In the genomic region with DNA sequence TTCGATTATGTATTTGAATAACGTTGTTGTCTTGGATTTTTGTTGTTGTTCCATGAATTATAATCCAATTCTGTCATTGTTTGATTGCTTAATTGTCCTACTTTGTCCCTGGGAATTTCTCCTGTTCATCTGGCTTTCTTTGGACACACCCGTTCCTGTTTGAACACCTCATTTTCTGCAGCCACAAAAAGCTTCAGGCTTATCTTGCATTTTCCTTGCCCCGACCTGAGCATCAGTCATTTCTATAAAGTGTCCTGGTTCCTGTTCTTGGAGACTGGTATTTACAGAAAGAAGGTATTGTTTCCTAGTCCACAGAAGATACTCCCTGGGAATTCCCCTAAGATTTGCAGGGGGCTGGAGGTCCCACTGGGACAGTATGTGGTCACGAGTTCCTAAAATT, we compare ENCODE assay signal across 16 cellular contexts.
DNase-seq lines count a peak whose midpoint lies in the region; ATAC-seq and TF ChIP-seq lines count a peak whose summit lies in the region.
"Had no signal": no experiment of that assay in that cellular context is flagged by ENCODE, and none has a peak within 500 bp of the region (broad histone marks: within the 10 kb centered on the region; RNA-seq: fewer than 3 reads in every experiment).

No MANE protein-coding gene starts in this region.

- H3K4me3 Mint-ChIP-seq in activated CD8-positive, alpha-beta memory T cell treated with anti-CD3 and anti-CD28 coated beads, Interleukin-2, amount 10 ng/mL, durations not matched to agents 7 days and 5 days = no peak overlapping the region

- H3K4me1 ChIP-seq in PC-3 (ENCODE audit: insufficient read depth, low read length) = peaks cover 4% of the 10 kb centered on the region; the same call in 1 of the 2 replicates
- H3K4me1 ChIP-seq: BLaER1 had no signal

- no peak for TF ChIP-seq CTCF in PC-3 (conservative IDR thresholded peaks at IDR 0.05; ENCODE audit: low read depth, low read length)

- H3F3A ChIP-seq in PC-3 (ENCODE audit: low read length, unreplicated experiment) = no peaks in the 10 kb centered on the region

- no peak overlapping the region for H3K27ac ChIP-seq in PC-3 (ENCODE audit: low read length)
- H3K27ac ChIP-seq: BLaER1, GM23248 had no signal

- intact Hi-C loops in PC-3 (cut with micrococcal nuclease) = loop anchor here (2.0 kb wide), 1 partner anchor 89 kb away; no protein-coding TSS in a partner anchor

- no peaks in the 10 kb centered on the region for H3K36me3 ChIP-seq in PC-3 (ENCODE audit: low read depth, low read length)
- H3K36me3 ChIP-seq: BLaER1 had no signal

- POLR2A ChIA-PET in PC-3 (lab: Charles Lee; ENCODE audit: unreplicated experiment) = no interaction called here

- H3K9ac ChIP-seq in PC-3 (ENCODE audit: low read length) = no peak overlapping the region
- H3K9ac ChIP-seq: BLaER1, GM23248 had no signal

- H3K9me2 ChIP-seq in PC-3 (replicated peaks; ENCODE audit: low read length) = no peaks in the 10 kb centered on the region

- H3K27me3 Mint-ChIP-seq in activated CD8-positive, alpha-beta memory T cell treated with anti-CD3 and anti-CD28 coated beads, Interleukin-2, amount 10 ng/mL, durations not matched to agents 7 days and 5 days = no peaks in the 10 kb centered on the region
- H3K27me3 Mint-ChIP-seq: CD8-positive, alpha-beta memory T cell had no signal

- no peak overlapping the region for H3K4me3 ChIP-seq in PC-3 (ENCODE audit: low read length)
- H3K4me3 ChIP-seq: BLaER1, GM12878, GM23248 had no signal

- no peaks in the 10 kb centered on the region for H3K36me3 Mint-ChIP-seq in activated CD8-positive, alpha-beta memory T cell treated with anti-CD3 and anti-CD28 coated beads, Interleukin-2, amount 10 ng/mL, durations not matched to agents 7 days and 5 days
- H3K36me3 Mint-ChIP-seq: CD8-positive, alpha-beta memory T cell had no signal

- CTCF ChIA-PET in PC-3 (lab: Charles Lee) = no interaction called here
- CTCF ChIA-PET in activated CD8-positive, alpha-beta memory T cell treated with anti-CD3 and anti-CD28 coated beads, Interleukin-2, amount 10 ng/mL, durations not matched to agents 7 days and 5 days (lab: Charles Lee) = no interaction called here

- no peaks in the 10 kb centered on the region for H3K9me3 Mint-ChIP-seq in activated CD8-positive, alpha-beta memory T cell treated with anti-CD3 and anti-CD28 coated beads, Interleukin-2, amount 10 ng/mL, durations not matched to agents 7 days and 5 days (ENCODE audit: low read depth)

- no peaks in the 10 kb centered on the region for H3K27me3 ChIP-seq in PC-3 (ENCODE audit: low read length)
- H3K27me3 ChIP-seq: BLaER1 had no signal

- no peaks in the 10 kb centered on the region for H3K79me2 ChIP-seq in PC-3 (ENCODE audit: low read length)

- no peak overlapping the region for H2AFZ ChIP-seq in PC-3 (ENCODE audit: low read length)
- H2AFZ ChIP-seq: GM23248 had no signal

- H3K27ac Mint-ChIP-seq in activated CD8-positive, alpha-beta memory T cell treated with anti-CD3 and anti-CD28 coated beads, Interleukin-2, amount 10 ng/mL, durations not matched to agents 7 days and 5 days = no peak overlapping the region
- H3K27ac Mint-ChIP-seq: CD8-positive, alpha-beta memory T cell had no signal

- H4K20me1 ChIP-seq in PC-3 (ENCODE audit: low read length) = no peaks in the 10 kb centered on the region
- H4K20me1 ChIP-seq: BLaER1 had no signal

- no peak overlapping the region for H3K4me2 ChIP-seq in PC-3 (ENCODE audit: low read length)
- H3K4me2 ChIP-seq: BLaER1 had no signal

- no peaks in the 10 kb centered on the region for H3K4me1 Mint-ChIP-seq in activated CD8-positive, alpha-beta memory T cell treated with anti-CD3 and anti-CD28 coated beads, Interleukin-2, amount 10 ng/mL, durations not matched to agents 7 days and 5 days
- H3K4me1 Mint-ChIP-seq: CD8-positive, alpha-beta memory T cell had no signal

- H3K9me3 ChIP-seq in PC-3 (ENCODE audit: low read length) = no peaks in the 10 kb centered on the region
- H3K9me3 ChIP-seq: BLaER1 had no signal

- BruUV-seq in PC-3 (replicated peaks; lab: Mats Ljungman, UMichigan) = no TSS peak

- DNase-seq in COLO829 (ENCODE audit: low spot score) = peak; percentile 37
- peak; percentile 29 to 68 for DNase-seq in NCI-H1930 (lab: John Stamatoyannopoulos, UW)
- peak; percentile 13 for DNase-seq in PC-3
- peak; percentile 55 for DNase-seq in islet precursor cell
- no peak for DNase-seq in NK-92 treated with Interleukin-12 subunit alpha and Interleukin-12 subunit beta, amount 100 ng/mL, for 24 hours (lab: John Stamatoyannopoulos, UW)
- DNase-seq in activated CD8-positive, alpha-beta memory T cell treated with anti-CD3 and anti-CD28 coated beads, Interleukin-2, amount 10 ng/mL, durations not matched to agents 7 days and 5 days = no peak
- DNase-seq in RKO (ENCODE audit: low spot score) = no peak
- DNase-seq: 8988T; AML-193; CD8-positive, alpha-beta memory T cell; DMS53; GM23248; H7 had no signal

- peak; percentile 81 for ATAC-seq in PC-3
- no peak for ATAC-seq in activated CD8-positive, alpha-beta memory T cell treated with anti-CD3 and anti-CD28 coated beads, Interleukin-2, amount 10 ng/mL, durations not matched to agents 7 days and 5 days
- ATAC-seq: GM12878, HepG2 had no signal

Comparison
In these comparisons a context has a peak if more than half of its experiments do, and no peak if none do; other contexts are left out.
1. DNase-seq: peak in COLO829 (single experiment), NCI-H1930 (2 of 2), PC-3 (single experiment) and islet precursor cell (single experiment); none in NK-92 treated with Interleukin-12 subunit alpha and Interleukin-12 subunit beta, amount 100 ng/mL, for 24 hours (single experiment), activated CD8-positive, alpha-beta memory T cell treated with anti-CD3 and anti-CD28 coated beads, Interleukin-2, amount 10 ng/mL, durations not matched to agents 7 days and 5 days (single experiment) and RKO (single experiment).